Comparison of ENCODE assay signal across 1 cellular context in the genomic region with DNA sequence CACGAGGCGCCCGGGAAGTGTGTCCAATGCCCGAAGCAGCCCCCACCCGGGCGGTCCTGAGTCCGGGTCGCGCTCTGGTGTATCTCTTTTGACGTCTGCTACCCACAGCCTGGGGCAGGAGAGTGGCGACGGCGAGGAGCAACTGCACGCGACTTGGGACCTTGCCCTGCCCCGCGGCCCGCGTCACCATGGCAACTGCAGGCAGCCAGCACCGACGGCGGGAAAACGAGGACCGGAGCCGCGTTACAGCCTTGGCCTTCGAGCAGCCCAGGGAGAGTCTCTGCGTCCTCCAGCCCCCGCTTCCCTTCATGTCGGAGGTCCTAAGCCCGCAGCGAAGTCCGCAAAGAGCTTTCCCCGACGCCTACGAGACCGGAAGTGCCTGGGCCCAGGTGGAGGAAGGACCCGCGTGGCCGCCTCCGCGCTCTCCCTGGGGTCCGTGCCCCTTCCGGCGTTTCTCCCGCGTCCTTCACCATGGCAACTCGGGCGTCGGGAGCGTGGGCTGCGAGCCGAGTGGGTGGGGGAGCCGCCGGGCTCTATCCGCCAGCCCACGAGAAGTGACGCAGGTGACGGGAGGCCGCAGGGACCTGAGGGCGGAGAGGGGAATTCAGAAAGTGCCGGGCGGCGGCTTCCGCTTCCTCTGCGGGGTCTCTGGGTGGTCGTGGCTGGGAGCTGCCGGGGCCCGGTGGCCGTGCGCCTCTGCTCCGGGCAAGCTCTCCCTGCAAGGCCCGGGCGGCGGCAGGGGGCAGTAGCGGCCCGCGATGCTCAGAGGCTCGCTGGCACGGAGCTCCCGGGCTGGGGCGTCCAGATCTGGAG.
TF ChIP-seq lines count a peak whose summit lies in the region.

No MANE protein-coding gene starts in this region.

TF ChIP-seq in HepG2, 621 proteins besides CTCF, POLR2A, EP300 and RAD21 (continued from another document and continues in another):
- 0 out of 2 replicates have a peak, but pooled peaks have one; percentile 53 for TF ChIP-seq ARID5B (CRISPR knock-in tag; IDR thresholded peaks at IDR 0.05)
- TF ChIP-seq, protein P1, sequence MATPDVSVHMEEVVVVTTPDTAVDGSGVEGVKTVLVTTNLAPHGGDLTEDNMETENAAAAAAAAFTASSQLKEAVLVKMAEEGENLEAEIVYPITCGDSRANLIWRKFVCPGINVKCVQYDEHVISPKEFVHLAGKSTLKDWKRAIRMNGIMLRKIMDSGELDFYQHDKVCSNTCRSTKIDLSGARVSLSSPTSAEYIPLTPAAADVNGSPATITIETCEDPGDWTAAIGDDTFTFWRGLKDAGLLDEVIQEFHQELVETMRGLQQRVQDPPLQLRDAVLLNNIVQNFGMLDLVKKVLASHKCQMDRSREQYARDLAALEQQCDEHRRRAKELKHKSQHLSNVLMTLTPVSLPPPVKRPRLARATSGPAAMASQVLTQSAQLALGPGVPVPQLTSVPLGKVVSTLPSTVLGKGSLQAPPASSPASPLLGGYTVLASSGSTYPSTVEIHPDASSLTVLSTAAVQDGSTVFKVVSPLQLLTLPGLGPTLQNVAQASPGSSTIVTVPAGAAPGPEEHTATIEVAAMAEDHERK (CRISPR knock-in tag; IDR thresholded peaks at IDR 0.05; ENCODE audit: low read depth): no peak
- TF ChIP-seq RXRA (CRISPR knock-in tag; IDR thresholded peaks at IDR 0.05): peak; percentile 26; the same call in 1 of the 2 replicates
- TF ChIP-seq ZNF484 (CRISPR knock-in tag; IDR thresholded peaks at IDR 0.05; ENCODE audit: borderline replicate concordance, low read depth): peak; percentile 83; the same call in 1 of the 2 replicates
- no peak; the same call in 1 of the 2 replicates for TF ChIP-seq ZNF550 (CRISPR knock-in tag; IDR thresholded peaks at IDR 0.05; ENCODE audit: borderline replicate concordance)
- TF ChIP-seq ZNF670 (CRISPR knock-in tag; IDR thresholded peaks at IDR 0.05; ENCODE audit: borderline replicate concordance): peak; percentile 90; the same call in 1 of the 2 replicates
- TF ChIP-seq GRHL1 (CRISPR knock-in tag; conservative IDR thresholded peaks at IDR 0.05): no peak
- peak; percentile 21; the same call in 1 of the 2 replicates for TF ChIP-seq ZNF782 (CRISPR knock-in tag; IDR thresholded peaks at IDR 0.05; ENCODE audit: borderline replicate concordance)
- TF ChIP-seq FLYWCH1 (CRISPR knock-in tag; IDR thresholded peaks at IDR 0.05): no peak
- TF ChIP-seq SIX4 (CRISPR knock-in tag; IDR thresholded peaks at IDR 0.05): no peak
- TF ChIP-seq JUNB (CRISPR knock-in tag; IDR thresholded peaks at IDR 0.05; ENCODE audit: borderline replicate concordance): no peak
- TF ChIP-seq SRF (IDR thresholded peaks at IDR 0.05; ENCODE audit: low read depth, low read length): no peak
- peak; percentile 85; the same call in 1 of the 2 replicates for TF ChIP-seq PAWR (CRISPR knock-in tag; IDR thresholded peaks at IDR 0.05; ENCODE audit: borderline replicate concordance)
- no peak for TF ChIP-seq TARDBP (CRISPR knock-in tag; IDR thresholded peaks at IDR 0.05)
- no peak for TF ChIP-seq ARNT (IDR thresholded peaks at IDR 0.05)
- no peak for TF ChIP-seq SIX1 (CRISPR knock-in tag; IDR thresholded peaks at IDR 0.05; ENCODE audit: borderline replicate concordance)
- peak; percentile 25; the same call in 1 of the 2 replicates for TF ChIP-seq ZNF232 (CRISPR knock-in tag; IDR thresholded peaks at IDR 0.05; ENCODE audit: borderline replicate concordance)
- no peak for TF ChIP-seq SMARCC2 (IDR thresholded peaks at IDR 0.05)
- peak; percentile 49 for TF ChIP-seq BORCS8-MEF2B (CRISPR knock-in tag; IDR thresholded peaks at IDR 0.05)
- 0 out of 2 replicates have a peak, but pooled peaks have one; percentile 49 for TF ChIP-seq ZNF792 (CRISPR knock-in tag; IDR thresholded peaks at IDR 0.05)
- no peak for TF ChIP-seq RBFOX2 (IDR thresholded peaks at IDR 0.05; ENCODE audit: low read depth, low read length)
- TF ChIP-seq ZSCAN22 (CRISPR knock-in tag; IDR thresholded peaks at IDR 0.05): no peak
- TF ChIP-seq, protein P2, sequence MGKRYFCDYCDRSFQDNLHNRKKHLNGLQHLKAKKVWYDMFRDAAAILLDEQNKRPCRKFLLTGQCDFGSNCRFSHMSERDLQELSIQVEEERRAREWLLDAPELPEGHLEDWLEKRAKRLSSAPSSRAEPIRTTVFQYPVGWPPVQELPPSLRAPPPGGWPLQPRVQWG (CRISPR knock-in tag; IDR thresholded peaks at IDR 0.05; ENCODE audit: borderline replicate concordance, low read depth): no peak
- TF ChIP-seq, protein P3, sequence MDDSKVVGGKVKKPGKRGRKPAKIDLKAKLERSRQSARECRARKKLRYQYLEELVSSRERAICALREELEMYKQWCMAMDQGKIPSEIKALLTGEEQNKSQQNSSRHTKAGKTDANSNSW (CRISPR knock-in tag; IDR thresholded peaks at IDR 0.05; ENCODE audit: borderline replicate concordance): no peak
- no peak; the same call in 1 of the 2 replicates for TF ChIP-seq ZNF589 (CRISPR knock-in tag; conservative IDR thresholded peaks at IDR 0.05)
- peak; percentile 43; the same call in 1 of the 2 replicates for TF ChIP-seq TMF1 (CRISPR knock-in tag; IDR thresholded peaks at IDR 0.05; ENCODE audit: low read depth)
- TF ChIP-seq ZC3H13 (CRISPR knock-in tag; IDR thresholded peaks at IDR 0.05): peak; percentile 60; the same call in 1 of the 2 replicates
- TF ChIP-seq, protein P4, sequence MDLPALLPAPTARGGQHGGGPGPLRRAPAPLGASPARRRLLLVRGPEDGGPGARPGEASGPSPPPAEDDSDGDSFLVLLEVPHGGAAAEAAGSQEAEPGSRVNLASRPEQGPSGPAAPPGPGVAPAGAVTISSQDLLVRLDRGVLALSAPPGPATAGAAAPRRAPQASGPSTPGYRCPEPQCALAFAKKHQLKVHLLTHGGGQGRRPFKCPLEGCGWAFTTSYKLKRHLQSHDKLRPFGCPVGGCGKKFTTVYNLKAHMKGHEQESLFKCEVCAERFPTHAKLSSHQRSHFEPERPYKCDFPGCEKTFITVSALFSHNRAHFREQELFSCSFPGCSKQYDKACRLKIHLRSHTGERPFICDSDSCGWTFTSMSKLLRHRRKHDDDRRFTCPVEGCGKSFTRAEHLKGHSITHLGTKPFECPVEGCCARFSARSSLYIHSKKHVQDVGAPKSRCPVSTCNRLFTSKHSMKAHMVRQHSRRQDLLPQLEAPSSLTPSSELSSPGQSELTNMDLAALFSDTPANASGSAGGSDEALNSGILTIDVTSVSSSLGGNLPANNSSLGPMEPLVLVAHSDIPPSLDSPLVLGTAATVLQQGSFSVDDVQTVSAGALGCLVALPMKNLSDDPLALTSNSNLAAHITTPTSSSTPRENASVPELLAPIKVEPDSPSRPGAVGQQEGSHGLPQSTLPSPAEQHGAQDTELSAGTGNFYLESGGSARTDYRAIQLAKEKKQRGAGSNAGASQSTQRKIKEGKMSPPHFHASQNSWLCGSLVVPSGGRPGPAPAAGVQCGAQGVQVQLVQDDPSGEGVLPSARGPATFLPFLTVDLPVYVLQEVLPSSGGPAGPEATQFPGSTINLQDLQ (CRISPR knock-in tag; IDR thresholded peaks at IDR 0.05): 0 out of 2 replicates have a peak, but pooled peaks have one; percentile 72
- TF ChIP-seq STAT5B (CRISPR knock-in tag; IDR thresholded peaks at IDR 0.05): no peak
- TF ChIP-seq, protein P5, sequence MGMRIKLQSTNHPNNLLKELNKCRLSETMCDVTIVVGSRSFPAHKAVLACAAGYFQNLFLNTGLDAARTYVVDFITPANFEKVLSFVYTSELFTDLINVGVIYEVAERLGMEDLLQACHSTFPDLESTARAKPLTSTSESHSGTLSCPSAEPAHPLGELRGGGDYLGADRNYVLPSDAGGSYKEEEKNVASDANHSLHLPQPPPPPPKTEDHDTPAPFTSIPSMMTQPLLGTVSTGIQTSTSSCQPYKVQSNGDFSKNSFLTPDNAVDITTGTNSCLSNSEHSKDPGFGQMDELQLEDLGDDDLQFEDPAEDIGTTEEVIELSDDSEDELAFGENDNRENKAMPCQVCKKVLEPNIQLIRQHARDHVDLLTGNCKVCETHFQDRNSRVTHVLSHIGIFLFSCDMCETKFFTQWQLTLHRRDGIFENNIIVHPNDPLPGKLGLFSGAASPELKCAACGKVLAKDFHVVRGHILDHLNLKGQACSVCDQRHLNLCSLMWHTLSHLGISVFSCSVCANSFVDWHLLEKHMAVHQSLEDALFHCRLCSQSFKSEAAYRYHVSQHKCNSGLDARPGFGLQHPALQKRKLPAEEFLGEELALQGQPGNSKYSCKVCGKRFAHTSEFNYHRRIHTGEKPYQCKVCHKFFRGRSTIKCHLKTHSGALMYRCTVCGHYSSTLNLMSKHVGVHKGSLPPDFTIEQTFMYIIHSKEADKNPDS (CRISPR knock-in tag; IDR thresholded peaks at IDR 0.05): peak; percentile 65; the same call in 1 of the 2 replicates
- no peak for TF ChIP-seq SOX13 (IDR thresholded peaks at IDR 0.05)
- TF ChIP-seq SOX13 (CRISPR knock-in tag; conservative IDR thresholded peaks at IDR 0.05 in 1 of 2, IDR thresholded peaks at IDR 0.05 in 1 of 2): no peak
- TF ChIP-seq, protein P6, sequence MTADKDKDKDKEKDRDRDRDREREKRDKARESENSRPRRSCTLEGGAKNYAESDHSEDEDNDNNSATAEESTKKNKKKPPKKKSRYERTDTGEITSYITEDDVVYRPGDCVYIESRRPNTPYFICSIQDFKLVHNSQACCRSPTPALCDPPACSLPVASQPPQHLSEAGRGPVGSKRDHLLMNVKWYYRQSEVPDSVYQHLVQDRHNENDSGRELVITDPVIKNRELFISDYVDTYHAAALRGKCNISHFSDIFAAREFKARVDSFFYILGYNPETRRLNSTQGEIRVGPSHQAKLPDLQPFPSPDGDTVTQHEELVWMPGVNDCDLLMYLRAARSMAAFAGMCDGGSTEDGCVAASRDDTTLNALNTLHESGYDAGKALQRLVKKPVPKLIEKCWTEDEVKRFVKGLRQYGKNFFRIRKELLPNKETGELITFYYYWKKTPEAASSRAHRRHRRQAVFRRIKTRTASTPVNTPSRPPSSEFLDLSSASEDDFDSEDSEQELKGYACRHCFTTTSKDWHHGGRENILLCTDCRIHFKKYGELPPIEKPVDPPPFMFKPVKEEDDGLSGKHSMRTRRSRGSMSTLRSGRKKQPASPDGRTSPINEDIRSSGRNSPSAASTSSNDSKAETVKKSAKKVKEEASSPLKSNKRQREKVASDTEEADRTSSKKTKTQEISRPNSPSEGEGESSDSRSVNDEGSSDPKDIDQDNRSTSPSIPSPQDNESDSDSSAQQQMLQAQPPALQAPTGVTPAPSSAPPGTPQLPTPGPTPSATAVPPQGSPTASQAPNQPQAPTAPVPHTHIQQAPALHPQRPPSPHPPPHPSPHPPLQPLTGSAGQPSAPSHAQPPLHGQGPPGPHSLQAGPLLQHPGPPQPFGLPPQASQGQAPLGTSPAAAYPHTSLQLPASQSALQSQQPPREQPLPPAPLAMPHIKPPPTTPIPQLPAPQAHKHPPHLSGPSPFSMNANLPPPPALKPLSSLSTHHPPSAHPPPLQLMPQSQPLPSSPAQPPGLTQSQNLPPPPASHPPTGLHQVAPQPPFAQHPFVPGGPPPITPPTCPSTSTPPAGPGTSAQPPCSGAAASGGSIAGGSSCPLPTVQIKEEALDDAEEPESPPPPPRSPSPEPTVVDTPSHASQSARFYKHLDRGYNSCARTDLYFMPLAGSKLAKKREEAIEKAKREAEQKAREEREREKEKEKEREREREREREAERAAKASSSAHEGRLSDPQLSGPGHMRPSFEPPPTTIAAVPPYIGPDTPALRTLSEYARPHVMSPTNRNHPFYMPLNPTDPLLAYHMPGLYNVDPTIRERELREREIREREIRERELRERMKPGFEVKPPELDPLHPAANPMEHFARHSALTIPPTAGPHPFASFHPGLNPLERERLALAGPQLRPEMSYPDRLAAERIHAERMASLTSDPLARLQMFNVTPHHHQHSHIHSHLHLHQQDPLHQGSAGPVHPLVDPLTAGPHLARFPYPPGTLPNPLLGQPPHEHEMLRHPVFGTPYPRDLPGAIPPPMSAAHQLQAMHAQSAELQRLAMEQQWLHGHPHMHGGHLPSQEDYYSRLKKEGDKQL (CRISPR knock-in tag; IDR thresholded peaks at IDR 0.05; ENCODE audit: low read depth): no peak
- no peak for TF ChIP-seq ZBTB43 (CRISPR knock-in tag; conservative IDR thresholded peaks at IDR 0.05)
